8 cellular contexts compared by ENCODE assay signal in genomic region chr1:86380257-86380861, GRCh38. TPM values are rescaled to one million over a fixed set of nuclear protein-coding genes. Genes with fewer than 3 reads are reported as not detected.
DNase-seq lines count a peak whose midpoint lies in the region; ATAC-seq lines count a peak whose summit lies in the region.

No MANE protein-coding gene starts in this region.

- H3K4me3 Mint-ChIP-seq in activated T-helper 17 cell treated with anti-CD3 and anti-CD28 coated beads, Interleukin-2, amount 50 U/mL, for 72 hours, result no peak overlapping the region

- DNase-seq in COLO668 (lab: John Stamatoyannopoulos, UW; ENCODE audit: unreplicated experiment), result peak; percentile 25
- peak; percentile 77 for DNase-seq in NCI-H2227 treated with DMSO at 0.1 percent for 48 hours (lab: John Stamatoyannopoulos, UW)
- no peak for DNase-seq in left cardiac atrium
- no peak for DNase-seq in sciatic nerve (ENCODE audit: low spot score)
- no peak for DNase-seq in GOT3 (lab: John Stamatoyannopoulos, UW)

- intact Hi-C loops in left cardiac atrium (cut with DNase I), result loop anchor here in 1 of 2 donors (2.0 to 10.0 kb wide), 3 partner anchors 120 to 704 kb away; no protein-coding TSS in a partner anchor
- intact Hi-C loops in sciatic nerve (cut with DNase I), result loop anchor here (5.0 kb wide), 1 partner anchor 122 kb away; no protein-coding TSS in a partner anchor

- no peaks in the 10 kb centered on the region for H3K9me3 Mint-ChIP-seq in activated T-helper 17 cell treated with anti-CD3 and anti-CD28 coated beads, Interleukin-2, amount 50 U/mL, for 72 hours

- peaks cover 37% of the 10 kb centered on the region for H3K36me3 Mint-ChIP-seq in activated T-helper 17 cell treated with anti-CD3 and anti-CD28 coated beads, Interleukin-2, amount 50 U/mL, for 72 hours (ENCODE audit: low read depth)

- ATAC-seq in GM19351 (IDR thresholded peaks at IDR 0.05; ENCODE audit: unreplicated experiment) (peak; percentile 81), HG03378 (IDR thresholded peaks at IDR 0.05; ENCODE audit: unreplicated experiment) (peak; percentile 76), left cardiac atrium (peak; percentile 57 to 68), sciatic nerve (peak; percentile 84)
- peak; percentile 44 for ATAC-seq in activated T-helper 17 cell treated with anti-CD3 and anti-CD28 coated beads, Interleukin-2, amount 50 U/mL, for 72 hours (replicated peaks)

- H3K27me3 Mint-ChIP-seq in activated T-helper 17 cell treated with anti-CD3 and anti-CD28 coated beads, Interleukin-2, amount 50 U/mL, for 72 hours, result no peaks in the 10 kb centered on the region

- no peak overlapping the region for H3K27ac Mint-ChIP-seq in activated T-helper 17 cell treated with anti-CD3 and anti-CD28 coated beads, Interleukin-2, amount 50 U/mL, for 72 hours

- H3K4me1 Mint-ChIP-seq in activated T-helper 17 cell treated with anti-CD3 and anti-CD28 coated beads, Interleukin-2, amount 50 U/mL, for 72 hours, result peaks cover 4% of the 10 kb centered on the region

RNA-seq across cellular contexts. Expression of gene ODF2L, which starts 15.8 kb away (rescaled TPM):
- 10 to 100 TPM; 45.8 to 65.8 TPM for total RNA-seq in activated T-helper 17 cell treated with anti-CD3 and anti-CD28 coated beads, Interleukin-2, amount 50 U/mL, for 72 hours
- total RNA-seq in left cardiac atrium (10 to 100 TPM; 13.0 TPM), sciatic nerve (62.1 TPM)

RNA-seq across cellular contexts. Expression of gene CLCA2, which starts 43.6 kb away (rescaled TPM):
- not detected for total RNA-seq in activated T-helper 17 cell treated with anti-CD3 and anti-CD28 coated beads, Interleukin-2, amount 50 U/mL, for 72 hours
- total RNA-seq in left cardiac atrium, result under 1 TPM; 0.21 to 0.53 TPM
- total RNA-seq in sciatic nerve, result not detected

Comparison
In these comparisons a context has a peak if more than half of its experiments do, and no peak if none do; other contexts are left out.
1. DNase-seq: peak in COLO668 (single experiment) and NCI-H2227 treated with DMSO at 0.1 percent for 48 hours (single experiment); none in left cardiac atrium (single experiment), sciatic nerve (single experiment) and GOT3 (single experiment).
2. Peak in every context shown above with its lines, with median percentiles within 50 percentile points of each other: ATAC-seq.